Comparison of ENCODE assay signal across 8 cellular contexts in genomic region chr2:119760237-119760807, GRCh38. TPM values are rescaled to one million over a fixed set of nuclear protein-coding genes. Genes with fewer than 3 reads are reported as not detected.
A peak's percentile ranks its signal among the peaks of the same experiment; 100 is the strongest.
DNase-seq lines count a peak whose midpoint lies in the region; ATAC-seq and TF ChIP-seq lines count a peak whose summit lies in the region.

No MANE protein-coding gene starts in this region.

- H3K36me3 ChIP-seq in ES-I3 (ENCODE audit: insufficient read depth, low read length) (no peaks in the 10 kb centered on the region), iPS-20b (ENCODE audit: insufficient read depth, low read depth, low read length) (no peaks in the 10 kb centered on the region)

- no peak for TF ChIP-seq CTCF in LNCaP clone FGC (IDR thresholded peaks at IDR 0.05; ENCODE audit: control insufficient read depth, extremely low read depth, insufficient read depth)

- peak overlapping the region; percentile 77 for H3K27ac Mint-ChIP-seq in activated naive CD8-positive, alpha-beta T cell treated with anti-CD3 and anti-CD28 coated beads, Interleukin-2, amount 10 ng/mL, durations not matched to agents 7 days and 5 days

- H3K9ac ChIP-seq in ES-I3 (ENCODE audit: low read depth, low read length) (peak overlapping the region; percentile 97), iPS-20b (ENCODE audit: low read depth, low read length) (peak overlapping the region; percentile 93)

- no peaks in the 10 kb centered on the region for H3K9me3 Mint-ChIP-seq in activated naive CD8-positive, alpha-beta T cell treated with anti-CD3 and anti-CD28 coated beads, Interleukin-2, amount 10 ng/mL, durations not matched to agents 7 days and 5 days

- ATAC-seq in GM21529 (IDR thresholded peaks at IDR 0.05; ENCODE audit: unreplicated experiment) (peak; percentile 19), HG03521 (IDR thresholded peaks at IDR 0.05; ENCODE audit: unreplicated experiment) (no peak)
- ATAC-seq in activated naive CD8-positive, alpha-beta T cell treated with anti-CD3 and anti-CD28 coated beads, Interleukin-2, amount 10 ng/mL, durations not matched to agents 7 days and 5 days (ENCODE audit: low read depth), result peak; percentile 1

- no peaks in the 10 kb centered on the region for H3K9me3 ChIP-seq in ES-I3 (ENCODE audit: control insufficient read depth, insufficient read depth, low read length)
- no peaks in the 10 kb centered on the region for H3K9me3 ChIP-seq in iPS-20b (ENCODE audit: insufficient read depth, low read depth, low read length)

- H3K4me1 ChIP-seq in ES-I3 (ENCODE audit: insufficient read depth, low read length), result peaks cover 8% of the 10 kb centered on the region; the same call in 1 of the 2 replicates
- peaks cover 18% of the 10 kb centered on the region for H3K4me1 ChIP-seq in iPS-20b (ENCODE audit: insufficient read depth, low read length)

- H3K27me3 Mint-ChIP-seq in activated naive CD8-positive, alpha-beta T cell treated with anti-CD3 and anti-CD28 coated beads, Interleukin-2, amount 10 ng/mL, durations not matched to agents 7 days and 5 days, result no peaks in the 10 kb centered on the region

- H3K4me3 ChIP-seq in LNCaP clone FGC (ENCODE audit: low read depth, low read length) (peak overlapping the region; percentile 74), iPS-20b (ENCODE audit: low read length) (peak overlapping the region; percentile 94)

- H3K4me3 Mint-ChIP-seq in activated naive CD8-positive, alpha-beta T cell treated with anti-CD3 and anti-CD28 coated beads, Interleukin-2, amount 10 ng/mL, durations not matched to agents 7 days and 5 days, result peak overlapping the region; percentile 81

- DNase-seq in LNCaP clone FGC (ENCODE audit: low read depth) (no peak), erythroblast (lab: John Stamatoyannopoulos, UW) (no peak)
- DNase-seq in activated naive CD8-positive, alpha-beta T cell treated with anti-CD3 and anti-CD28 coated beads, Interleukin-2, amount 10 ng/mL, durations not matched to agents 7 days and 5 days, result no peak
- peak; percentile 34 for DNase-seq in stimulated activated CD4-positive, alpha-beta T cell treated with anti-CD3 and anti-CD28 coated beads, Interleukin-4, amount 100 ng/mL, for 24 hours

- H3K36me3 Mint-ChIP-seq in activated naive CD8-positive, alpha-beta T cell treated with anti-CD3 and anti-CD28 coated beads, Interleukin-2, amount 10 ng/mL, durations not matched to agents 7 days and 5 days, result no peaks in the 10 kb centered on the region

- H3K27ac ChIP-seq in iPS-20b (ENCODE audit: low read length), result peak overlapping the region; percentile 50

- no peak for TF ChIP-seq POLR2A in erythroblast (IDR thresholded peaks at IDR 0.05; ENCODE audit: low read length)

- no peaks in the 10 kb centered on the region for H3K27me3 ChIP-seq in iPS-20b (ENCODE audit: insufficient read depth, low read length)

- H3K4me1 Mint-ChIP-seq in activated naive CD8-positive, alpha-beta T cell treated with anti-CD3 and anti-CD28 coated beads, Interleukin-2, amount 10 ng/mL, durations not matched to agents 7 days and 5 days, result peaks cover 31% of the 10 kb centered on the region

- POLR2A ChIA-PET in activated naive CD8-positive, alpha-beta T cell treated with anti-CD3 and anti-CD28 coated beads, Interleukin-2, amount 10 ng/mL, durations not matched to agents 7 days and 5 days (lab: Charles Lee), result interaction anchor here (0.6 to 2.0 kb wide), 11 partner anchors 11 to 492 kb away, joined by 3 to 15 read pairs (median 5); partner anchors contain the start of gene RALB

RNA-seq across cellular contexts. Expression of gene PTPN4, which starts 0.6 kb away (rescaled TPM):
- total RNA-seq in activated naive CD8-positive, alpha-beta T cell treated with anti-CD3 and anti-CD28 coated beads, Interleukin-2, amount 10 ng/mL, durations not matched to agents 7 days and 5 days, result 100 to 1,000 TPM; 102 to 109 TPM
